In genomic region chr2:112812318-112813042, GRCh38 we compare ENCODE assay signal across 12 cellular contexts. TPM values are rescaled to one million over a fixed set of nuclear protein-coding genes. Genes with fewer than 3 reads are reported as not detected.
A peak's percentile ranks its signal among the peaks of the same experiment; 100 is the strongest.
DNase-seq lines count a peak whose midpoint lies in the region; ATAC-seq, FAIRE-seq and TF ChIP-seq lines count a peak whose summit lies in the region.
"Had no signal": no experiment of that assay in that cellular context is flagged by ENCODE, and none has a peak within 500 bp of the region (broad histone marks: within the 10 kb centered on the region; RNA-seq: fewer than 3 reads in every experiment).

No MANE protein-coding gene starts in this region.

- peak; percentile 52 for ATAC-seq in HG03342 (IDR thresholded peaks at IDR 0.05; ENCODE audit: unreplicated experiment)
- ATAC-seq in K562: peak; percentile 88
- no peak for ATAC-seq in sciatic nerve
- ATAC-seq in HG02588 (IDR thresholded peaks at IDR 0.05; ENCODE audit: unreplicated experiment): no peak

- TF ChIP-seq EP300 in K562 (IDR thresholded peaks at IDR 0.05; ENCODE audit: low read length): 0 out of 2 replicates have a peak, but pooled peaks have one; percentile 21

- peaks cover 26% of the 10 kb centered on the region for H3K9me3 Mint-ChIP-seq in T-helper 1 cell treated with Interleukin-12 subunit alpha and Interleukin-12 subunit beta and Interleukin-4 antibody, amounts not matched to agents 30 μg/mL and 1 μg/mL, for 36 hours

- FAIRE-seq in K562 (lab: Jason Lieb, UNC): peak; percentile 35
- FAIRE-seq: A204.1 had no signal

- WGBS in K562 (ENCODE audit: insufficient coverage, low coverage, missing lambda C conversion rate): 16% methylated on average over 12 of the region's 12 CpGs

- TF ChIP-seq CTCF in K562 (IDR thresholded peaks at IDR 0.05 in 2 of 3, conservative IDR thresholded peaks at IDR 0.05 in 1 of 3; ENCODE audit: insufficient read depth in 2 of 3, low read depth in 1 of 3, low read length in 3 of 3) (no peak), osteoblast (IDR thresholded peaks at IDR 0.05; ENCODE audit: extremely low read depth, low read depth, low read length) (no peak)

- H3K4me1 ChIP-seq in K562 (replicated peaks in 1 of 2; ENCODE audit: control insufficient read depth in 2 of 2, insufficient read depth in 2 of 2, low read length in 2 of 2): peaks cover 0 to 29% of the 10 kb centered on the region in 2 experiments; a peak in 3 of 5 replicates
- H3K4me1 ChIP-seq in osteoblast (ENCODE audit: insufficient read depth, low read length): peaks cover 29% of the 10 kb centered on the region

- peak overlapping the region in 1 of 2 experiments; percentile 43; a peak in 2 of 4 replicates for H3K9ac ChIP-seq in K562 (ENCODE audit: insufficient read depth in 1 of 2, low read depth in 2 of 2, low read length in 2 of 2)

- H3K36me3 ChIP-seq in K562 (ENCODE audit: control insufficient read depth, insufficient read depth, low read length): no peaks in the 10 kb centered on the region
- no peaks in the 10 kb centered on the region for H3K36me3 ChIP-seq in osteoblast (ENCODE audit: insufficient read depth, low read length)

- no TSS peak for BruUV-seq in K562 (replicated peaks; lab: Mats Ljungman, UMichigan)

- H3K27me3 Mint-ChIP-seq in T-helper 1 cell treated with Interleukin-12 subunit alpha and Interleukin-12 subunit beta and Interleukin-4 antibody, amounts not matched to agents 30 μg/mL and 1 μg/mL, for 36 hours (ENCODE audit: low read depth): no peaks in the 10 kb centered on the region

- peak overlapping the region; percentile 85 for H2AFZ ChIP-seq in K562 (ENCODE audit: low read depth, low read length)
- H2AFZ ChIP-seq in osteoblast (ENCODE audit: low read length): peak overlapping the region; percentile 5

- intact Hi-C loops in K562 (cut with micrococcal nuclease): no loop called here
- intact Hi-C loops in sciatic nerve (cut with DNase I): loop anchor here (1.0 kb wide), 1 partner anchor 30 kb away; no protein-coding TSS in a partner anchor

- no peak for TF ChIP-seq RAD21 in K562 (CRISPR knock-in tag; conservative IDR thresholded peaks at IDR 0.05 in 1 of 2, IDR thresholded peaks at IDR 0.05 in 1 of 2)

- in situ Hi-C loops in K562 (cut with MboI): no loop called here

- CTCF ChIA-PET in K562 (lab: Yijun Ruan, JAX; ENCODE audit: low intra/inter-chr PET ratio): no interaction called here

- H3K9me1 ChIP-seq in K562 (ENCODE audit: control insufficient read depth, insufficient read depth, low read length): no peaks in the 10 kb centered on the region

- peaks cover 10% of the 10 kb centered on the region for H3K36me3 Mint-ChIP-seq in T-helper 1 cell treated with Interleukin-12 subunit alpha and Interleukin-12 subunit beta and Interleukin-4 antibody, amounts not matched to agents 30 μg/mL and 1 μg/mL, for 36 hours (ENCODE audit: low read depth)

- DNase-seq in T-helper 1 cell (no peak), K562 (ENCODE audit: extremely low read depth in 1 of 4, low spot score in 3 of 4) (peak; percentile 39 to 82 (median 58)), osteoblast (ENCODE audit: insufficient read length, low spot score, missing footprints) (peak; percentile 92), sciatic nerve (ENCODE audit: low spot score) (no peak), NCI-H2196 (lab: John Stamatoyannopoulos, UW; ENCODE audit: unreplicated experiment) (no peak)
- DNase-seq: NCI-H524, nucleus accumbens had no signal

- H3K27ac ChIP-seq in K562 (ENCODE audit: extremely low read depth, low read depth, low read length) (peak overlapping the region; percentile 65; the same call in 2 of the 3 replicates), osteoblast (ENCODE audit: low read depth, low read length) (peak overlapping the region; percentile 100)

- peaks cover 17% of the 10 kb centered on the region for H3K4me1 Mint-ChIP-seq in T-helper 1 cell treated with Interleukin-12 subunit alpha and Interleukin-12 subunit beta and Interleukin-4 antibody, amounts not matched to agents 30 μg/mL and 1 μg/mL, for 36 hours (ENCODE audit: low read depth)

- H3K79me2 ChIP-seq in K562 (ENCODE audit: control insufficient read depth, insufficient read depth, low read length): no peaks in the 10 kb centered on the region
- H3K79me2 ChIP-seq in osteoblast (ENCODE audit: insufficient read depth, low read length): no peaks in the 10 kb centered on the region

- H3K4me2 ChIP-seq in K562 (ENCODE audit: insufficient read depth, low read length) (peak overlapping the region; percentile 71), osteoblast (ENCODE audit: insufficient read depth, low read length) (peak overlapping the region; percentile 56)

- H3K9me3 ChIP-seq in K562 (replicated peaks; ENCODE audit: control insufficient read depth, insufficient read depth, low read depth, low read length): no peaks in the 10 kb centered on the region
- H3K9me3 ChIP-seq in osteoblast (ENCODE audit: low read depth, low read length): no peaks in the 10 kb centered on the region

- no peaks in the 10 kb centered on the region for H4K20me1 ChIP-seq in K562 (replicated peaks; ENCODE audit: control insufficient read depth, insufficient read depth, low read length)
- no peaks in the 10 kb centered on the region for H4K20me1 ChIP-seq in osteoblast (ENCODE audit: insufficient read depth, low read length)

- H3K27me3 ChIP-seq in K562 (ENCODE audit: control insufficient read depth in 2 of 2, insufficient read depth in 2 of 2, low read length in 2 of 2) (no peaks in the 10 kb centered on the region), osteoblast (ENCODE audit: insufficient read depth, low read length) (no peaks in the 10 kb centered on the region)

- POLR2A ChIA-PET in K562 (lab: Yijun Ruan, JAX): interaction anchor here (0.7 to 1.5 kb wide), 5 partner anchors 11 to 50 kb away, joined by 3 to 4 read pairs (median 3); no protein-coding TSS in a partner anchor

- H3K27ac Mint-ChIP-seq in T-helper 1 cell treated with Interleukin-12 subunit alpha and Interleukin-12 subunit beta and Interleukin-4 antibody, amounts not matched to agents 30 μg/mL and 1 μg/mL, for 36 hours: peak overlapping the region; percentile 12

- no peak overlapping the region for H3K4me3 Mint-ChIP-seq in T-helper 1 cell treated with Interleukin-12 subunit alpha and Interleukin-12 subunit beta and Interleukin-4 antibody, amounts not matched to agents 30 μg/mL and 1 μg/mL, for 36 hours

- H3K4me3 ChIP-seq in K562: no peak overlapping the region
- no peak overlapping the region for H3K4me3 ChIP-seq in osteoblast (ENCODE audit: insufficient read depth, low read length)

- no peak for TF ChIP-seq POLR2A in K562 (conservative IDR thresholded peaks at IDR 0.05)

RNA-seq across cellular contexts. Expression of gene IL1B, which starts 24.1 kb away (rescaled TPM):
- not detected in 2 replicates for total RNA-seq in K562 (2011; cell fraction: chromatin; rRNA removed; ENCODE audit: low replicate concordance)
- total RNA-seq in K562 (2011; cell fraction: nucleolus; rRNA removed): not detected in 2 replicates
- not detected in 2 replicates for total RNA-seq in K562 (2011; cell fraction: nucleoplasm; rRNA removed)
- total RNA-seq in K562 (2014; rRNA removed): not detected in 2 replicates
- not detected in 2 replicates for total RNA-seq in K562 (2014; rRNA removed; fragmentation: Illumina TruSeq; extraction: Trizol)
- 0.29 TPM in 1 of 2 replicates, not detected in the other for total RNA-seq in K562 (2015; rRNA removed; fragmentation: Illumina TruSeq; extraction: Trizol)
- not detected in 2 replicates for total RNA-seq in K562 (2021)
- 0.09 TPM in 1 of 2 replicates, not detected in the other for polyA plus RNA-seq in K562 (2011; rRNA removed)
- not detected in 2 replicates for polyA plus RNA-seq in K562 (2011; cell fraction: cytosol; rRNA removed)
- not detected in 2 replicates for polyA plus RNA-seq in K562 (2011; cell fraction: nucleus; rRNA removed)
- 0.06 and 0.13 TPM in 2 replicates for polyA plus RNA-seq in K562 (2012)
- polyA plus RNA-seq in K562 (2014; fragmentation: Illumina TruSeq; extraction: Trizol): not detected in 2 replicates
- not detected for polyA plus RNA-seq in K562 (2014; fragmentation: Nextera tagmentation; extraction: Ambion mirVana)
- polyA plus RNA-seq in K562 (2014; rRNA removed): not detected in 2 replicates
- polyA minus RNA-seq in K562 (2011; rRNA and poly(A)+ RNA removed): not detected in 2 replicates
- not detected in 2 replicates for polyA minus RNA-seq in K562 (2011; cell fraction: cytosol; rRNA and poly(A)+ RNA removed)
- not detected in 2 replicates for polyA minus RNA-seq in K562 (2011; cell fraction: nucleus; rRNA and poly(A)+ RNA removed)
- 0.36 TPM in 1 of 2 replicates, not detected in the other for total RNA-seq in osteoblast
- total RNA-seq in sciatic nerve: 23.6 TPM
- total RNA-seq: epithelial cell of proximal tubule had no signal

RNA-seq across cellular contexts. Expression of gene IL1A, which starts 28.2 kb away (rescaled TPM):
- total RNA-seq in K562 (2011; cell fraction: chromatin; rRNA removed; ENCODE audit: low replicate concordance): 0.32 TPM in 1 of 2 replicates, not detected in the other
- not detected in 2 replicates for total RNA-seq in K562 (2011; cell fraction: nucleolus; rRNA removed)
- total RNA-seq in K562 (2011; cell fraction: nucleoplasm; rRNA removed): 0.46 TPM in 1 of 2 replicates, not detected in the other
- total RNA-seq in K562 (2014; rRNA removed) (0.14 TPM in 1 of 2 replicates, not detected in the other), K562 (2014; rRNA removed; fragmentation: Illumina TruSeq; extraction: Trizol) (0.15 and 0.19 TPM in 2 replicates), K562 (2015; rRNA removed; fragmentation: Illumina TruSeq; extraction: Trizol) (0.08 TPM in 1 of 2 replicates, not detected in the other), K562 (2021) (0.09 TPM in 1 of 2 replicates, not detected in the other), osteoblast (not detected in 2 replicates), sciatic nerve (0.18 TPM)
- polyA plus RNA-seq in K562 (2011; rRNA removed) (0.07 and 0.09 TPM in 2 replicates), K562 (2014; fragmentation: Illumina TruSeq; extraction: Trizol) (0.08 and 0.15 TPM in 2 replicates), K562 (2014; fragmentation: Nextera tagmentation; extraction: Ambion mirVana) (under 1 TPM in 1 of 2 experiments, not detected in 1; 0.27 TPM), K562 (2014; rRNA removed) (0.03 TPM in 1 of 2 replicates, not detected in the other)
- 0.09 TPM in 1 of 2 replicates, not detected in the other for polyA plus RNA-seq in K562 (2011; cell fraction: cytosol; rRNA removed)
- polyA plus RNA-seq in K562 (2011; cell fraction: nucleus; rRNA removed): 0.11 and 0.13 TPM in 2 replicates
- polyA plus RNA-seq in K562 (2012): 0.30 and 1.4 TPM in 2 replicates
- polyA minus RNA-seq in K562 (2011; rRNA and poly(A)+ RNA removed): 0.07 TPM in 1 of 2 replicates, not detected in the other
- polyA minus RNA-seq in K562 (2011; cell fraction: cytosol; rRNA and poly(A)+ RNA removed): not detected in 2 replicates
- polyA minus RNA-seq in K562 (2011; cell fraction: nucleus; rRNA and poly(A)+ RNA removed): not detected in 2 replicates

RNA-seq across cellular contexts. Expression of gene CKAP2L, which starts 48.1 kb away (rescaled TPM):
- total RNA-seq in K562 (2011; cell fraction: chromatin; rRNA removed; ENCODE audit: low replicate concordance): 12.0 and 31.2 TPM in 2 replicates
- 9.5 and 10.3 TPM in 2 replicates for total RNA-seq in K562 (2011; cell fraction: nucleolus; rRNA removed)
- total RNA-seq in K562 (2011; cell fraction: nucleoplasm; rRNA removed): 20.5 and 28.5 TPM in 2 replicates
- 10.4 and 12.3 TPM in 2 replicates for total RNA-seq in K562 (2014; rRNA removed)
- 14.2 and 16.9 TPM in 2 replicates for total RNA-seq in K562 (2014; rRNA removed; fragmentation: Illumina TruSeq; extraction: Trizol)
- 11.5 and 12.1 TPM in 2 replicates for total RNA-seq in K562 (2015; rRNA removed; fragmentation: Illumina TruSeq; extraction: Trizol)
- 17.6 and 18.6 TPM in 2 replicates for total RNA-seq in K562 (2021)
- polyA plus RNA-seq in K562 (2011; rRNA removed): 15.8 and 18.5 TPM in 2 replicates
- 2.9 and 6.0 TPM in 2 replicates for polyA plus RNA-seq in K562 (2011; cell fraction: cytosol; rRNA removed)
- 7.2 and 9.8 TPM in 2 replicates for polyA plus RNA-seq in K562 (2011; cell fraction: nucleus; rRNA removed)
- polyA plus RNA-seq in K562 (2012): 12.2 and 19.9 TPM in 2 replicates
- polyA plus RNA-seq in K562 (2014; fragmentation: Illumina TruSeq; extraction: Trizol): 20.3 and 21.9 TPM in 2 replicates
- polyA plus RNA-seq in K562 (2014; fragmentation: Nextera tagmentation; extraction: Ambion mirVana): 10 to 100 TPM; 14.1 to 14.9 TPM
- polyA plus RNA-seq in K562 (2014; rRNA removed): 10.9 and 13.2 TPM in 2 replicates
- 21.9 and 31.4 TPM in 2 replicates for polyA minus RNA-seq in K562 (2011; rRNA and poly(A)+ RNA removed)
- polyA minus RNA-seq in K562 (2011; cell fraction: cytosol; rRNA and poly(A)+ RNA removed): 4.9 and 6.4 TPM in 2 replicates
- 12.3 and 21.2 TPM in 2 replicates for polyA minus RNA-seq in K562 (2011; cell fraction: nucleus; rRNA and poly(A)+ RNA removed)
- 1.1 and 1.5 TPM in 2 replicates for total RNA-seq in osteoblast
- total RNA-seq in sciatic nerve: 0.62 TPM

Comparison
In these comparisons a context has a peak if more than half of its experiments do, and no peak if none do; other contexts are left out.
1. DNase-seq: peak in K562 (4 of 4) and osteoblast (single experiment); none in T-helper 1 cell (0 of 5), sciatic nerve (single experiment) and NCI-H2196 (single experiment).
2. ATAC-seq: peak in HG03342 (single experiment) and K562 (single experiment); none in sciatic nerve (single experiment) and HG02588 (single experiment).
3. RNA of gene IL1B, which starts 24.1 kb away (total RNA-seq): 23.6 TPM in sciatic nerve (single experiment); 0.36 TPM in osteoblast and 0.29 TPM in K562; every median in the first group is over 10 times any median in the second.